In genomic region chr13:50026788-50027473, GRCh38 we compare ENCODE assay signal across 11 cellular contexts. TPM values are rescaled to one million over a fixed set of nuclear protein-coding genes. Genes with fewer than 3 reads are reported as not detected.
DNase-seq lines count a peak whose midpoint lies in the region; ATAC-seq, FAIRE-seq and TF ChIP-seq lines count a peak whose summit lies in the region.
"Had no signal": no experiment of that assay in that cellular context is flagged by ENCODE, and none has a peak within 500 bp of the region (broad histone marks: within the 10 kb centered on the region; RNA-seq: fewer than 3 reads in every experiment).

No MANE protein-coding gene starts in this region.

- no peak for TF ChIP-seq CTCF in A549 (IDR thresholded peaks at IDR 0.05)
- TF ChIP-seq CTCF in foreskin keratinocyte (conservative IDR thresholded peaks at IDR 0.05) = no peak
- no peak for TF ChIP-seq CTCF in body of pancreas (IDR thresholded peaks at IDR 0.05)

- no peak for FAIRE-seq in A549 (lab: Jason Lieb, UNC)
- FAIRE-seq in GM19239 (lab: Jason Lieb, UNC) = peak; percentile 97

- DNase-seq in A549 (ENCODE audit: low read depth in 1 of 2, low spot score in 1 of 2) (no peak), GM19239 (ENCODE audit: insufficient read length, low spot score) (peak; percentile 31), HPDE6-E6E7 (ENCODE audit: extremely low spot score) (no peak), foreskin keratinocyte (no peak), activated gamma-delta T cell treated with Interleukin-2 at 50 U/mL for 16 hours (no peak), body of pancreas (no peak)
- DNase-seq: Peyer's patch, tibial artery had no signal

- H3K4me2 ChIP-seq in A549 = no peak overlapping the region

- no peaks in the 10 kb centered on the region for H3K36me3 ChIP-seq in body of pancreas (replicated peaks in 1 of 2; ENCODE audit: insufficient read depth in 1 of 2, low read depth in 2 of 2)
- H3K36me3 ChIP-seq: breast epithelium had no signal

- TF ChIP-seq EP300 in A549 (IDR thresholded peaks at IDR 0.05) = no peak

- TF ChIP-seq RAD21 in A549 (conservative IDR thresholded peaks at IDR 0.05 in 1 of 2, IDR thresholded peaks at IDR 0.05 in 1 of 2) = no peak

- no peak overlapping the region for H3K27ac ChIP-seq in A549
- no peak overlapping the region for H3K27ac ChIP-seq in foreskin keratinocyte
- H3K27ac ChIP-seq in body of pancreas = no peak overlapping the region
- H3K27ac ChIP-seq: Peyer's patch, tibial artery had no signal

- H3K4me3 ChIP-seq in A549 = no peak overlapping the region
- no peak overlapping the region for H3K4me3 ChIP-seq in body of pancreas
- H3K4me3 ChIP-seq: breast epithelium, Peyer's patch, tibial artery had no signal

- intact Hi-C loops in body of pancreas (cut with DNase I) = no loop called here

- CTCF ChIA-PET in A549 (lab: Yijun Ruan, JAX) = no interaction called here

- no peak for ATAC-seq in A549
- peak; percentile 98 for ATAC-seq in HG02763 (IDR thresholded peaks at IDR 0.05; ENCODE audit: unreplicated experiment)
- peak; percentile 98 for ATAC-seq in HG03575 (IDR thresholded peaks at IDR 0.05; ENCODE audit: extremely low read depth, insufficient number of reproducible peaks, low FRiP score, unreplicated experiment)
- no peak for ATAC-seq in foreskin keratinocyte
- no peak for ATAC-seq in body of pancreas

- POLR2A ChIA-PET in A549 (lab: Yijun Ruan, JAX) = no interaction called here

- no peaks in the 10 kb centered on the region for H3K9me3 ChIP-seq in A549
- H3K9me3 ChIP-seq in body of pancreas = no peaks in the 10 kb centered on the region
- H3K9me3 ChIP-seq: breast epithelium, Peyer's patch, tibial artery had no signal

- H3K27me3 ChIP-seq in foreskin keratinocyte (no peaks in the 10 kb centered on the region), body of pancreas (no peaks in the 10 kb centered on the region)
- H3K27me3 ChIP-seq: breast epithelium, Peyer's patch, tibial artery had no signal

- 92% methylated on average over 2 of the region's 2 CpGs for WGBS in A549 (ENCODE audit: missing lambda C conversion rate)
- 76 to 95% methylated on average over 2 of the region's 2 CpGs for WGBS in body of pancreas, 2 donors

- H3K4me1 ChIP-seq in A549 (peaks cover 8% of the 10 kb centered on the region; the same call in 2 of the 3 replicates), foreskin keratinocyte (no peaks in the 10 kb centered on the region), body of pancreas (no peaks in the 10 kb centered on the region)
- H3K4me1 ChIP-seq: breast epithelium, Peyer's patch had no signal

- TF ChIP-seq POLR2A in A549 (IDR thresholded peaks at IDR 0.05; ENCODE audit: low read length) = no peak
- TF ChIP-seq POLR2A in body of pancreas (IDR thresholded peaks at IDR 0.05) = no peak

TF ChIP-seq in A549, 52 proteins besides CTCF, POLR2A, EP300 and RAD21:
- no peak for TF ChIP-seq RFX5 (IDR thresholded peaks at IDR 0.05)
- peak; percentile 94 for TF ChIP-seq MAFK (IDR thresholded peaks at IDR 0.05; ENCODE audit: partially characterized antibody)

RNA-seq across cellular contexts. Expression of gene KCNRG, which starts 11.7 kb away (rescaled TPM):
- polyA plus RNA-seq in A549 (2011; rRNA removed) (1.4 and 1.5 TPM in 2 replicates), A549 (2017; fragmentation: RNase III; extraction: RNeasy Plus Mini Kit Qiagen cat#74134 plus additional on column Dnase treatment) (0.29 to 0.63 TPM (median 0.53 TPM) in 3 replicates), foreskin keratinocyte (0.18 and 0.21 TPM in 2 replicates)
- 0.17 and 0.28 TPM in 2 replicates for polyA plus RNA-seq in A549 (2012; cell fraction: cytosol; rRNA removed)
- polyA plus RNA-seq in A549 (2012; cell fraction: nucleus; rRNA removed) = 0.29 and 0.34 TPM in 2 replicates
- polyA minus RNA-seq in A549 (2011; rRNA and poly(A)+ RNA removed) = 2.2 and 3.1 TPM in 2 replicates
- total RNA-seq in foreskin keratinocyte (0.49 and 0.61 TPM in 2 replicates), body of pancreas (under 1 TPM in 1 of 2 donors, not detected in 1; 0.78 TPM)

RNA-seq across cellular contexts. Expression of gene TRIM13, which starts 30.1 kb away (rescaled TPM):
- polyA plus RNA-seq in A549 (2011; rRNA removed) (22.4 and 23.0 TPM in 2 replicates), A549 (2017; fragmentation: RNase III; extraction: RNeasy Plus Mini Kit Qiagen cat#74134 plus additional on column Dnase treatment) (10.2 to 12.5 TPM (median 10.9 TPM) in 3 replicates), foreskin keratinocyte (13.6 and 14.7 TPM in 2 replicates)
- polyA plus RNA-seq in A549 (2012; cell fraction: cytosol; rRNA removed) = 4.9 and 5.4 TPM in 2 replicates
- 3.2 and 5.2 TPM in 2 replicates for polyA plus RNA-seq in A549 (2012; cell fraction: nucleus; rRNA removed)
- polyA minus RNA-seq in A549 (2011; rRNA and poly(A)+ RNA removed) = 8.7 and 10.4 TPM in 2 replicates
- total RNA-seq in foreskin keratinocyte (15.8 and 19.9 TPM in 2 replicates), body of pancreas (10 to 100 TPM in 1 of 2 donors, 1 to 10 TPM in 1; 4.6 to 11.2 TPM)

Comparison
In these comparisons a context has a peak if more than half of its experiments do, and no peak if none do; other contexts are left out.
1. ATAC-seq: peak in HG02763 (single experiment) and HG03575 (single experiment); none in A549 (0 of 2), foreskin keratinocyte (single experiment) and body of pancreas (single experiment).